Comparison of ENCODE assay signal across 25 cellular contexts in the genomic region with DNA sequence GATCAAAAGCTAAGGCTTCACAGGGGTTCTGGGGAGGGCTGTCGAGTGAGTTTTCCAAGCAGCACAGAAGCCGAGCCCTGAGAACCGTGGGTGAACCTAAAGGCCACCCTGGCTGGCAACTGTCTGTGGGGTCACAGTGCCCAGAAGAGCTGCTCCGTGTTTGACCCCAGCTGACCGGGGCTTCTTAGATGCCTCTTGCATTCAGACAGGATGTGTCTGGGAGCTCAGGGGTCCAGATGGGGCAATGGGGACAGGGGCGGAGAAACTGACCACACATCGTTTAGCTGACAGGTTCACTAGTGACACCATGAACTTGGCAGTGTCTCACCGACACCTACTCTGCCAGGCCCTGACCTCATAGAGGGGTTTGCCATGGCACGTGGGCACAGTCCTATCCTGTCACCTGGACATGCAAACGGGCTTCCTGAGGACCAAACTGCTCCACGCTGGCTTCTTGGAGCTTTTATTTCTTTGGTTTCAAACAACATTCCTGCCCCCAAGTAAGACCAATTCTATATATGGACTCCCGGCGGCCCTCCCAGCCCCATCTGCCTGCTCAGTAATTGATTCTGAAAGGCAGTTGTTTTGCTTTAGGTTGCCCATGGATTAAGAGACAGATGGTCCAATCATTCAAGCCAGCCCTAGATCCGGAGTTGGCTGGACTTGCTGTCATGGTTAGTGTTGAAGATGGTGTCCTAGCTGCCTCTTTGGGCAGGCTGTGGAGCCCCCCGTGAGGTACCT. TPM values are rescaled to one million over a fixed set of nuclear protein-coding genes. Genes with fewer than 3 reads are reported as not detected.
DNase-seq lines count a peak whose midpoint lies in the region; ATAC-seq and TF ChIP-seq lines count a peak whose summit lies in the region.
"Had no signal": no experiment of that assay in that cellular context is flagged by ENCODE, and none has a peak within 500 bp of the region (broad histone marks: within the 10 kb centered on the region; RNA-seq: fewer than 3 reads in every experiment).

No MANE protein-coding gene starts in this region.

- intact Hi-C loops in upper lobe of right lung (cut with DNase I): no loop called here
- intact Hi-C loops in body of pancreas (cut with DNase I): no loop called here

- ATAC-seq in upper lobe of right lung (no peak), body of pancreas (no peak)
- ATAC-seq: A549, K562, Right ventricle myocardium inferior had no signal

- no peak overlapping the region for H3K4ac ChIP-seq in neuronal stem cell (ENCODE audit: low read length)

- H2AFZ ChIP-seq in neuronal stem cell (ENCODE audit: low read length): no peak overlapping the region
- H2AFZ ChIP-seq: PC-9 had no signal

- no peaks in the 10 kb centered on the region for H3K79me1 ChIP-seq in neuronal stem cell (ENCODE audit: low read depth, low read length)

- no peak overlapping the region for H3K4me3 ChIP-seq in WERI-Rb-1 (ENCODE audit: low read depth, low read length)
- H3K4me3 ChIP-seq in neuronal stem cell (ENCODE audit: low read length in 2 of 2): no peak overlapping the region
- no peak overlapping the region for H3K4me3 ChIP-seq in upper lobe of right lung
- H3K4me3 ChIP-seq in body of pancreas: no peak overlapping the region
- H3K4me3 ChIP-seq: A549; BLaER1 treated with 17β-estradiol and CSF1 and Interleukin-3, amounts not matched to agents 10 nM and 100 nM; K562; PC-9; SJSA1 had no signal

- H2AK5ac ChIP-seq in neuronal stem cell (ENCODE audit: low read depth, low read length): no peak overlapping the region

- H3K36me3 ChIP-seq in WERI-Rb-1: peaks cover 96% of the 10 kb centered on the region
- H3K36me3 ChIP-seq in neuronal stem cell (replicated peaks in 1 of 2; ENCODE audit: control insufficient read depth in 2 of 2, insufficient read depth in 2 of 2, low read length in 2 of 2): peaks cover 23 to 91% of the 10 kb centered on the region in 2 donors
- no peaks in the 10 kb centered on the region for H3K36me3 ChIP-seq in upper lobe of right lung
- no peaks in the 10 kb centered on the region for H3K36me3 ChIP-seq in body of pancreas (replicated peaks in 1 of 2; ENCODE audit: insufficient read depth in 1 of 2, low read depth in 2 of 2)
- H3K36me3 ChIP-seq: BLaER1 treated with 17β-estradiol and CSF1 and Interleukin-3, amounts not matched to agents 10 nM and 100 nM; SJSA1 had no signal

- peak overlapping the region; percentile 87 for H3K27ac ChIP-seq in WERI-Rb-1
- H3K27ac ChIP-seq in neuronal stem cell (replicated peaks; ENCODE audit: low read length): no peak overlapping the region
- H3K27ac ChIP-seq in upper lobe of right lung: no peak overlapping the region
- H3K27ac ChIP-seq in body of pancreas: no peak overlapping the region
- H3K27ac ChIP-seq: A549; BLaER1 treated with 17β-estradiol and CSF1 and Interleukin-3, amounts not matched to agents 10 nM and 100 nM; PC-9; SJSA1 had no signal

- no peak overlapping the region for H2BK5ac ChIP-seq in neuronal stem cell (ENCODE audit: low read length)

- H3K27me3 ChIP-seq in WERI-Rb-1 (ENCODE audit: insufficient read depth, low read depth, severe bottlenecking) (no peaks in the 10 kb centered on the region), neuronal stem cell (ENCODE audit: control insufficient read depth in 3 of 3, insufficient read depth in 3 of 3, low read depth in 1 of 3, low read length in 3 of 3) (no peaks in the 10 kb centered on the region), upper lobe of right lung (no peaks in the 10 kb centered on the region), body of pancreas (no peaks in the 10 kb centered on the region)
- H3K27me3 ChIP-seq: BLaER1 treated with 17β-estradiol and CSF1 and Interleukin-3, amounts not matched to agents 10 nM and 100 nM; SJSA1 had no signal

- no CpG with 5 or more reads among the region's 15 CpGs for WGBS in neuronal stem cell (ENCODE audit: extremely low coverage in 2 of 2, insufficient read length in 2 of 2, insufficient replicate concordance in 1 of 2), 2 donors
- 85 to 91% methylated on average over 12 to 15 of the region's 15 CpGs for WGBS in body of pancreas, 2 donors

- H3K9me3 ChIP-seq in WERI-Rb-1 (ENCODE audit: severe bottlenecking) (no peaks in the 10 kb centered on the region), neuronal stem cell (replicated peaks in 1 of 2; ENCODE audit: control insufficient read depth in 2 of 2, insufficient read depth in 1 of 2, low read depth in 1 of 2, low read length in 2 of 2) (no peaks in the 10 kb centered on the region), upper lobe of right lung (no peaks in the 10 kb centered on the region), body of pancreas (no peaks in the 10 kb centered on the region)
- H3K9me3 ChIP-seq: A549; BLaER1 treated with 17β-estradiol and CSF1 and Interleukin-3, amounts not matched to agents 10 nM and 100 nM; SJSA1 had no signal

- peak; percentile 79 for DNase-seq in NCI-H446 treated with DMSO at 0.1 percent for 48 hours (lab: John Stamatoyannopoulos, UW)
- DNase-seq in WERI-Rb-1: peak; percentile 89
- DNase-seq in neuronal stem cell (ENCODE audit: low spot score): no peak
- DNase-seq in upper lobe of right lung: peak; percentile 45
- DNase-seq in NCI-H146 (lab: John Stamatoyannopoulos, UW): no peak
- no peak for DNase-seq in body of pancreas
- DNase-seq in MV-4-11 (lab: John Stamatoyannopoulos, UW): no peak
- DNase-seq: AML-193; CD4-positive, alpha-beta T cell; DMS79; EL; GF-D8; Kasumi-1; NCI-H1105 treated with DMSO at 0.1 percent for 48 hours; NCI-H1694; NCI-H2029 treated with DMSO at 0.1 percent for 48 hours; NCI-H510A; NCI-H748 treated with DMSO at 0.1 percent for 48 hours; PC-9 had no signal

- no peak overlapping the region for H2BK12ac ChIP-seq in neuronal stem cell (ENCODE audit: low read length)

- H3K23ac ChIP-seq in neuronal stem cell (ENCODE audit: low read depth, low read length, poor library complexity): no peak overlapping the region

- H4K91ac ChIP-seq in neuronal stem cell (ENCODE audit: low read depth, low read length, poor library complexity): no peak overlapping the region

- H3K18ac ChIP-seq in neuronal stem cell (ENCODE audit: low read length): peak overlapping the region; percentile 42

- no peak overlapping the region for H2BK15ac ChIP-seq in neuronal stem cell (ENCODE audit: low read length)

- no peak overlapping the region for H3K4me2 ChIP-seq in neuronal stem cell (ENCODE audit: insufficient read depth, low read length, poor library complexity, severe bottlenecking)
- H3K4me2 ChIP-seq: A549; BLaER1 treated with 17β-estradiol and CSF1 and Interleukin-3, amounts not matched to agents 10 nM and 100 nM; PC-9 had no signal

- H3K4me1 ChIP-seq in neuronal stem cell (ENCODE audit: control insufficient read depth in 2 of 2, insufficient read depth in 1 of 2, low read depth in 1 of 2, low read length in 2 of 2) (peaks cover 0 to 2% of the 10 kb centered on the region in 2 donors), upper lobe of right lung (no peaks in the 10 kb centered on the region), body of pancreas (no peaks in the 10 kb centered on the region)
- H3K4me1 ChIP-seq: A549, SJSA1 had no signal

- no peak overlapping the region for H4K8ac ChIP-seq in neuronal stem cell (ENCODE audit: low read depth, low read length)

- no peak overlapping the region for H3K9ac ChIP-seq in neuronal stem cell (ENCODE audit: low read depth, low read length, poor library complexity)
- H3K9ac ChIP-seq: BLaER1 treated with 17β-estradiol and CSF1 and Interleukin-3, amounts not matched to agents 10 nM and 100 nM had no signal

- no peak for TF ChIP-seq POLR2A in body of pancreas (IDR thresholded peaks at IDR 0.05)

- no peak overlapping the region for H2BK120ac ChIP-seq in neuronal stem cell (ENCODE audit: low read depth, low read length)

- H3K14ac ChIP-seq in neuronal stem cell (ENCODE audit: low read length): no peak overlapping the region

- TF ChIP-seq CTCF in WERI-Rb-1 (IDR thresholded peaks at IDR 0.05; ENCODE audit: low read depth, low read length): no peak
- TF ChIP-seq CTCF in upper lobe of right lung (IDR thresholded peaks at IDR 0.05): no peak
- no peak for TF ChIP-seq CTCF in body of pancreas (IDR thresholded peaks at IDR 0.05)

RNA-seq across cellular contexts. Expression of gene WSCD1, which starts 22.2 kb away (rescaled TPM):
- polyA plus RNA-seq in neuronal stem cell (2013, experiment 1 of 2): 19.9 TPM
- polyA plus RNA-seq in neuronal stem cell (2013, experiment 2 of 2): 19.9 TPM
- total RNA-seq in upper lobe of right lung (7.7 TPM), body of pancreas (1 to 10 TPM; 1.8 to 3.0 TPM)
- total RNA-seq: CD4-positive, alpha-beta T cell; K562; M059J; PC-9 had no signal
- polyA plus RNA-seq: K562 had no signal

Comparison
In these comparisons a context has a peak if more than half of its experiments do, and no peak if none do; other contexts are left out.
1. DNase-seq: peak in NCI-H446 treated with DMSO at 0.1 percent for 48 hours (single experiment), WERI-Rb-1 (single experiment) and upper lobe of right lung (single experiment); none in neuronal stem cell (single experiment), NCI-H146 (single experiment), body of pancreas (0 of 4) and MV-4-11 (single experiment).